In the genomic region with DNA sequence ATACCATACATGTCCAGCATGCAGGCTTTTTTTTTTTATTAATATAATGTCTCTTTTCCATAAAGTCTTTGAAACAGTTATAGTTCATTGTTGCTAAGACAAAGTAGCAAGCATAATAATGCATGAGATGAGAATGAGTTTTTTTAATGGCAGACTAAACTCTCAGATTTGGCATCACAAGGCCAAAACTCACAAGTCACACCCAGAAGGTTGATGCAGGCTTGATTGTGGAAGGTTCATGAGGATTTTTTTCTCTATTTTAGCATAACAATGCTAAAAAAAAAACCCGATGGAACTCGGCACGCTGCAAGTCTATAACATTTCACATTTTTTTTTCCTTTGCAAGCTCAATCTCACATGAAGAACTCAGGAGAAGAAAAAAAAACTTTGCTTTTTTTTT, we compare ENCODE assay signal across 10 cellular contexts. TPM values are rescaled to one million over a fixed set of nuclear protein-coding genes. Genes with fewer than 3 reads are reported as not detected.
DNase-seq lines count a peak whose midpoint lies in the region; ATAC-seq and TF ChIP-seq lines count a peak whose summit lies in the region.
"Had no signal": no experiment of that assay in that cellular context is flagged by ENCODE, and none has a peak within 500 bp of the region (broad histone marks: within the 10 kb centered on the region; RNA-seq: fewer than 3 reads in every experiment).

No MANE protein-coding gene starts in this region.

- WGBS in prostate gland: 13% methylated on average over 3 of the region's 3 CpGs

- no peaks in the 10 kb centered on the region for H3K27me3 ChIP-seq in prostate gland (replicated peaks; ENCODE audit: insufficient read depth)

- ATAC-seq in HG02884 (IDR thresholded peaks at IDR 0.05; ENCODE audit: unreplicated experiment): no peak
- no peak for ATAC-seq in HG03457 (IDR thresholded peaks at IDR 0.05; ENCODE audit: unreplicated experiment)
- no peak for ATAC-seq in GM19328 (IDR thresholded peaks at IDR 0.05; ENCODE audit: unreplicated experiment)

- H3K9me3 Mint-ChIP-seq in activated CD4-positive, alpha-beta memory T cell treated with anti-CD3 and anti-CD28 coated beads for 36 hours: no peaks in the 10 kb centered on the region

- H3K36me3 Mint-ChIP-seq in activated CD4-positive, alpha-beta memory T cell treated with anti-CD3 and anti-CD28 coated beads for 36 hours: peaks cover 64% of the 10 kb centered on the region

- peaks cover 31% of the 10 kb centered on the region for H3K4me1 Mint-ChIP-seq in activated CD4-positive, alpha-beta memory T cell treated with anti-CD3 and anti-CD28 coated beads for 36 hours (ENCODE audit: low read depth)

- peaks cover 2% of the 10 kb centered on the region for H3K27me3 Mint-ChIP-seq in activated CD4-positive, alpha-beta memory T cell treated with anti-CD3 and anti-CD28 coated beads for 36 hours

- CTCF ChIA-PET in activated CD4-positive, alpha-beta memory T cell treated with anti-CD3 and anti-CD28 coated beads for 36 hours (lab: Charles Lee): interaction anchor here (1.1 kb wide), 1 partner anchor 828 kb away, joined by 3 read pairs; no protein-coding TSS in a partner anchor

- H3K4me3 ChIP-seq in GM08714 (ENCODE audit: low read length) (peak overlapping the region; percentile 34; the same call in 1 of the 2 replicates), foreskin fibroblast (ENCODE audit: low read depth in 1 of 2, low read length in 2 of 2) (peak overlapping the region; percentile 51 to 85), prostate gland (peak overlapping the region; percentile 76 to 94)

- TF ChIP-seq CTCF in foreskin fibroblast (IDR thresholded peaks at IDR 0.05; ENCODE audit: low read depth, low read length) (no peak), prostate gland (IDR thresholded peaks at IDR 0.05) (no peak)

- peak overlapping the region; percentile 96 for H3K27ac Mint-ChIP-seq in activated CD4-positive, alpha-beta memory T cell treated with anti-CD3 and anti-CD28 coated beads for 36 hours

- DNase-seq in activated CD4-positive, alpha-beta memory T cell treated with anti-CD3 and anti-CD28 coated beads for 36 hours: no peak
- peak in 1 of 2 donors; percentile 2 for DNase-seq in foreskin fibroblast
- DNase-seq in prostate gland (ENCODE audit: low spot score): no peak
- DNase-seq in HUDEP-2 (lab: John Stamatoyannopoulos, UW; ENCODE audit: unreplicated experiment in 76 of 76): no peak
- DNase-seq: effector CD8-positive, alpha-beta T cell; T1000 had no signal

- H3K9me3 ChIP-seq in prostate gland: no peaks in the 10 kb centered on the region

- no peaks in the 10 kb centered on the region for H3K36me3 ChIP-seq in prostate gland

- intact Hi-C loops in activated CD4-positive, alpha-beta memory T cell treated with anti-CD3 and anti-CD28 coated beads for 36 hours (cut with micrococcal nuclease): loop anchor here (5.0 kb wide), 1 partner anchor 185 kb away; no protein-coding TSS in a partner anchor
- intact Hi-C loops in prostate gland (cut with DNase I): no loop called here

- POLR2A ChIA-PET in activated CD4-positive, alpha-beta memory T cell treated with anti-CD3 and anti-CD28 coated beads for 36 hours (lab: Charles Lee): interaction anchor here (0.6 to 4.4 kb wide), 16 partner anchors 119 to 829 kb away, joined by 3 to 44 read pairs (median 4); no protein-coding TSS in a partner anchor

- H3K4me3 Mint-ChIP-seq in activated CD4-positive, alpha-beta memory T cell treated with anti-CD3 and anti-CD28 coated beads for 36 hours: peak overlapping the region; percentile 83

- no peak for TF ChIP-seq POLR2A in prostate gland (IDR thresholded peaks at IDR 0.05)

- peak overlapping the region; percentile 75 to 84 for H3K27ac ChIP-seq in prostate gland

- no peaks in the 10 kb centered on the region for H3K4me1 ChIP-seq in prostate gland (replicated peaks)

RNA-seq across cellular contexts. Expression of a gene that starts 2.8 kb away (rescaled TPM):
- total RNA-seq in activated CD4-positive, alpha-beta memory T cell treated with anti-CD3 and anti-CD28 coated beads for 36 hours: 100 to 1,000 TPM; 345 to 360 TPM
- total RNA-seq in prostate gland: 100 to 1,000 TPM in 1 of 2 donors, 10 to 100 TPM in 1; 91.4 to 131 TPM

Comparison
In these comparisons a context has a peak if more than half of its experiments do, and no peak if none do; other contexts are left out.
1. H3K4me3 ChIP-seq: peak in every context shown above with its lines; median percentile 85 in prostate gland; 68 in foreskin fibroblast; 34 in GM08714.